18 cellular contexts compared by ENCODE assay signal in the genomic region with DNA sequence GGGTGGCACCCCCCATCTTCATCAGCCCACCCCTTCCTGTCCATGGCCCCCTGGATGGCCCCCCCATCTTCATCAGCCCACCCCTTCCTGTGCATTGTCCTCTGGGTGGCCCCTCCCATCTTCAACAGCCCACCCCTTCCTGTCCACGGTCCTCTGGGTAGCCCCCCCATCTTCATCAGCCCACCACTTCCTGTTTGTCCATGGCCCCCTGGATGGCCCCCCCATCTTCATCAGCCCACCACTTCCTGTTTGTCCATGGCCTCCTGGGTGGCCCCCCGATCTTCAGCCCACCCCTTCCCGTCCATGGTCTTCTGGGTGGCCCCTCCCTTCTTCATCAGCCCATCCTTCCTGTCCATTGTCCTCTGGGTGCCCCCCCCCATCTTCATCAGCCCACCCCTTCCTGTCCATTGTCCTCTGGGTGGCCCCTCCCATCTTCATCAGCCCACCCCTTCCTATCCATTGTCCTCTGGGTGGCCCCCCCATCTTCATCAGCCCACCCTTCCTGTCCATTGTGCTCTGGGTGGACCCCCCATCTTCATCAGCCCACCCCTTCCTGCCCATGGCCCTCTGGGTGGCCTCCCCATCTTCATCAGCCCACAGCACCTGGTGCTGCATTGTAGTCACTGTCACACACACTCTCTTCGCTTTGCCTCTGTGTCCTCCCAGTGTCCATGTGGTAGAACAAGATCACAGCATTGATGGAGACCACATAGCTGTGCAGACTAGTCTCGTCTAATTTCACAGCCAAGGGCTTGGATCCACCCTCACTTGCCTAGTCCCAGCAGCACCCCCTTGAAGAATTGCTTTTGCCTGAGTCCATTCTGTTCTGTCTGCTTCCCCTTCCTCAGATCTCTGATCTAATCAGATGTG.
"Had no signal": no experiment of that assay in that cellular context is flagged by ENCODE, and none has a peak within 500 bp of the region (broad histone marks: within the 10 kb centered on the region; RNA-seq: fewer than 3 reads in every experiment).

No MANE protein-coding gene starts in this region.

- H3K36me3 Mint-ChIP-seq: brain had no signal

- H3K4me1 ChIP-seq: gastrocnemius medialis, transverse colon, vagina had no signal

- H3K36me3 ChIP-seq: gastrocnemius medialis, heart left ventricle, left ventricle myocardium inferior, transverse colon, vagina had no signal

- H3K27ac ChIP-seq: gastrocnemius medialis, heart left ventricle, left ventricle myocardium inferior, transverse colon, vagina had no signal

- H3K27me3 ChIP-seq: gastrocnemius medialis, transverse colon, vagina had no signal

- H3K4me3 ChIP-seq: gastrocnemius medialis, heart left ventricle, left ventricle myocardium inferior, transverse colon, vagina had no signal

- H3K27me3 Mint-ChIP-seq: brain, progenitor cell of endocrine pancreas had no signal

- H3K4me1 Mint-ChIP-seq: neural crest cell had no signal

- H3K9me3 Mint-ChIP-seq: brain, neural crest cell had no signal

- H3K4me3 Mint-ChIP-seq: brain, neural crest cell had no signal

- H3K9me3 ChIP-seq: gastrocnemius medialis, heart left ventricle, left ventricle myocardium inferior, transverse colon, vagina had no signal

- H3K27ac Mint-ChIP-seq: brain, progenitor cell of endocrine pancreas had no signal

- DNase-seq: activated CD4-positive, alpha-beta T cell treated with anti-CD3 and anti-CD28 coated beads, Interleukin-2, amount 50 U/mL, for 1 hour; activated naive CD4-positive, alpha-beta T cell treated with Interleukin-2 at 50 U/mL for 16 hours; central memory CD4-positive, alpha-beta T cell; cortex of kidney; gastrocnemius medialis; heart left ventricle; left ventricle myocardium inferior; mammary epithelial cell; stimulated activated CD4-positive, alpha-beta T cell treated with anti-CD3 and anti-CD28 coated beads, Interleukin-12 subunit alpha, Interleukin-12 subunit beta, amount 100 ng/mL, for 4 hours; stimulated activated CD4-positive, alpha-beta T cell treated with anti-CD3 and anti-CD28 coated beads, Interleukin-1b, Interleukin-23, amount 100 ng/mL, for 48 hours; stimulated activated naive CD4-positive, alpha-beta T cell treated with Interleukin-2 at 50 U/mL for 16 hours; T-helper 1 cell; T-helper 9 cell; transverse colon had no signal

- ATAC-seq: gastrocnemius medialis had no signal
